Comparison of ENCODE assay signal across 12 cellular contexts in the genomic region with DNA sequence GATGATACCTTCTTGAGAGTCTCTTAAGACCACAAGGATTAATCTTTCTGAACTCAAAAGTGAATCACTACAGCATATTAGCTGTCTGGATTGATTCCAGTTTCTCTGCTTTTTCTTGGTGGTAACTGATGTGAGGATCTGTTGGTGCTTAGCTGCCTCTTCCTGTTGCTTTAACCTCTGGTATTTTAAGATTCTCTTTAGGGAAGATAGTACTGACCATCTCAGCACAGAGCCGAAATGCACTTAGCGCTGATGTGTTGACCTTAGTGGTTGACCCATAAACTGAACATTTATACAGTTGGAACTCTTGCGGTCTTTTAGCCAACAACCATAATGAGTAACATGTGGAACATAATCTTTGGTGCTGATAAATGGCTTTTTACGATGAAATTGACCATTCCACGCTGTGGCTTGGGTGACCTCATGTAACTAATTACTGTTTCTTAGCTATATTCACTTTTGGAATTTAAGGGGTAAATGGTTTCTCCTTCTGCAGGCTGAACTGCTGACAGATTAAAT. TPM values are rescaled to one million over a fixed set of nuclear protein-coding genes. Genes with fewer than 3 reads are reported as not detected.
DNase-seq lines count a peak whose midpoint lies in the region; FAIRE-seq and TF ChIP-seq lines count a peak whose summit lies in the region.
"Had no signal": no experiment of that assay in that cellular context is flagged by ENCODE, and none has a peak within 500 bp of the region (broad histone marks: within the 10 kb centered on the region; RNA-seq: fewer than 3 reads in every experiment).

No MANE protein-coding gene starts in this region.

- in situ Hi-C loops in Caki2 (cut with HindIII; ENCODE audit: low pct_unique_long_range_greater_than_20kb, low sequenced_read_pairs): no loop called here
- in situ Hi-C loops in KBM-7 (cut with MboI; ENCODE audit: low pct_unique_long_range_greater_than_20kb, low sequenced_read_pairs): no loop called here

- FAIRE-seq in endometrium (lab: Jason Lieb, UNC) (peak; percentile 93), GM19239 (lab: Jason Lieb, UNC) (no peak)

- TF ChIP-seq CTCF in nephron (IDR thresholded peaks at IDR 0.05; ENCODE audit: unreplicated experiment in 3 of 3): no peak

- no peak overlapping the region for H3K4me3 Mint-ChIP-seq in nephron

- no peaks in the 10 kb centered on the region for H3K27me3 Mint-ChIP-seq in nephron (ENCODE audit: low read depth)

- peaks cover 52% of the 10 kb centered on the region for H3K4me1 Mint-ChIP-seq in nephron

- DNase-seq in Caki2 (ENCODE audit: low read depth) (peak; percentile 77), NOMO-1 treated with DMSO at 0.1 percent for 48 hours (lab: John Stamatoyannopoulos, UW; ENCODE audit: unreplicated experiment) (peak; percentile 72), KBM-7 (no peak), DMS53 treated with DMSO at 0.1 percent for 48 hours (lab: John Stamatoyannopoulos, UW; ENCODE audit: unreplicated experiment) (no peak), GM19239 (ENCODE audit: insufficient read length, low spot score) (no peak)
- no peak for DNase-seq in stimulated activated CD4-positive, alpha-beta T cell treated with anti-CD3 and anti-CD28 coated beads, Interleukin-12 subunit alpha, Interleukin-12 subunit beta, amount 100 ng/mL, for 4 hours
- DNase-seq: activated CD8-positive, alpha-beta memory T cell treated with anti-CD3 and anti-CD28 coated beads for 24 hours; GF-D8; hippocampal formation; NCI-H1105 had no signal

- no peaks in the 10 kb centered on the region for H3K9me3 Mint-ChIP-seq in nephron

- H3K36me3 Mint-ChIP-seq in nephron (ENCODE audit: low read depth): peaks cover 21% of the 10 kb centered on the region

- peak overlapping the region; percentile 9 to 51 (median 12) for H3K27ac Mint-ChIP-seq in nephron

RNA-seq across cellular contexts. Expression of gene APLP2, which starts 33.7 kb away (rescaled TPM):
- 143 and 169 TPM in 2 replicates for total RNA-seq in Caki2 (2014; rRNA removed; shearing (Covaris generic); ENCODE audit: low replicate concordance)

RNA-seq across cellular contexts. Expression of gene ST14, which starts 56.2 kb away (rescaled TPM):
- total RNA-seq in Caki2 (2014; rRNA removed; shearing (Covaris generic); ENCODE audit: low replicate concordance): 0.37 TPM in 1 of 2 replicates, not detected in the other

Comparison
In these comparisons a context has a peak if more than half of its experiments do, and no peak if none do; other contexts are left out.
1. DNase-seq: peak in Caki2 (single experiment) and NOMO-1 treated with DMSO at 0.1 percent for 48 hours (single experiment); none in KBM-7 (single experiment), DMS53 treated with DMSO at 0.1 percent for 48 hours (single experiment), stimulated activated CD4-positive, alpha-beta T cell treated with anti-CD3 and anti-CD28 coated beads, Interleukin-12 subunit alpha, Interleukin-12 subunit beta, amount 100 ng/mL, for 4 hours (single experiment) and GM19239 (single experiment).